ENCODE assay signal across 8 cellular contexts in genomic region chr16:67843343-67843765, GRCh38. TPM values are rescaled to one million over a fixed set of nuclear protein-coding genes. Genes with fewer than 3 reads are reported as not detected.
DNase-seq lines count a peak whose midpoint lies in the region; ATAC-seq and TF ChIP-seq lines count a peak whose summit lies in the region.

No MANE protein-coding gene starts in this region.

- POLR2A ChIA-PET in AG04449 (lab: Yijun Ruan, JAX): no interaction called here

- no peaks in the 10 kb centered on the region for H3K36me3 ChIP-seq in brain microvascular endothelial cell (replicated peaks)

- in situ Hi-C loops in brain microvascular endothelial cell (cut with HindIII; ENCODE audit: low pct_ligation_motif_present, low sequenced_read_pairs): no loop called here

- TF ChIP-seq CTCF in AG04449 (IDR thresholded peaks at IDR 0.05; ENCODE audit: insufficient read depth, low read length, missing control alignments): no peak
- no peak for TF ChIP-seq CTCF in HFFc6 (IDR thresholded peaks at IDR 0.05)
- no peak for TF ChIP-seq CTCF in brain microvascular endothelial cell (IDR thresholded peaks at IDR 0.05; ENCODE audit: low read depth, low read length, missing control alignments)
- TF ChIP-seq CTCF in mesothelial cell of epicardium (IDR thresholded peaks at IDR 0.05; ENCODE audit: unreplicated experiment): no peak

- H3K4me3 ChIP-seq in AG04449 (ENCODE audit: low read depth, low read length) (peak overlapping the region; percentile 97), brain microvascular endothelial cell (ENCODE audit: low read depth, low read length) (peak overlapping the region; percentile 95)

- CTCF ChIA-PET in AG04449 (lab: Yijun Ruan, JAX): interaction anchor here (1.1 to 4.3 kb wide), 7 partner anchors 9 to 85 kb away, joined by 3 to 21 read pairs (median 6); partner anchors contain the start of gene NRN1L

- peak overlapping the region; percentile 96 for H3K27ac ChIP-seq in brain microvascular endothelial cell

- H3K27me3 ChIP-seq in brain microvascular endothelial cell (replicated peaks): no peaks in the 10 kb centered on the region

- H3K27me3 Mint-ChIP-seq in HFFc6 (ENCODE audit: insufficient read depth): no peaks in the 10 kb centered on the region; the same call in 1 of the 2 replicates
- no peaks in the 10 kb centered on the region for H3K27me3 Mint-ChIP-seq in mesothelial cell of epicardium (ENCODE audit: low read depth)

- H3K4me1 Mint-ChIP-seq in HFFc6 (ENCODE audit: low read depth) (peaks cover 51% of the 10 kb centered on the region), mesothelial cell of epicardium (peaks cover 47% of the 10 kb centered on the region)

- peak overlapping the region; percentile 89 for H3K4me3 Mint-ChIP-seq in HFFc6
- peak overlapping the region; percentile 96 for H3K4me3 Mint-ChIP-seq in mesothelial cell of epicardium

- peak overlapping the region; percentile 81 for H3K27ac Mint-ChIP-seq in HFFc6
- H3K27ac Mint-ChIP-seq in mesothelial cell of epicardium: peak overlapping the region; percentile 95

- DNase-seq in AG04449 (ENCODE audit: low read depth, low spot score): no peak
- peak; percentile 21 for DNase-seq in HFFc6
- DNase-seq in brain microvascular endothelial cell: no peak
- DNase-seq in mesothelial cell of epicardium (ENCODE audit: low spot score in 2 of 2, unreplicated experiment in 2 of 2): no peak
- no peak for DNase-seq in NCI-H748 (lab: John Stamatoyannopoulos, UW; ENCODE audit: unreplicated experiment)
- no peak for DNase-seq in NCI-H1092 (lab: John Stamatoyannopoulos, UW)
- DNase-seq in medulla oblongata (ENCODE audit: extremely low spot score): no peak

- H3K9me3 Mint-ChIP-seq in HFFc6: no peaks in the 10 kb centered on the region
- H3K9me3 Mint-ChIP-seq in mesothelial cell of epicardium: no peaks in the 10 kb centered on the region

- H3K36me3 Mint-ChIP-seq in HFFc6 (ENCODE audit: low read depth) (0 out of 2 replicates have a peak, but pooled peaks cover 6% of the 10 kb centered on the region), mesothelial cell of epicardium (no peaks in the 10 kb centered on the region)

- ATAC-seq in HG02763 (IDR thresholded peaks at IDR 0.05; ENCODE audit: unreplicated experiment): no peak

RNA-seq across cellular contexts. Expression of gene THAP11, which starts 1.2 kb away (rescaled TPM):
- total RNA-seq in HFFc6 (2021; fragmentation: NEBNext Ultra II Directional; extraction: Animal tissue kit (Norgen Biotek cat#: 25700)): 10 to 100 TPM; 15.1 to 18.6 (median 16.2) TPM
- 27.6 to 28.6 TPM (median 28.1 TPM) in 3 replicates for total RNA-seq in mesothelial cell of epicardium

RNA-seq across cellular contexts. Expression of gene NUTF2, which starts 3.4 kb away (rescaled TPM):
- 100 to 1,000 TPM; 182 to 195 (median 185) TPM for total RNA-seq in HFFc6 (2021; fragmentation: NEBNext Ultra II Directional; extraction: Animal tissue kit (Norgen Biotek cat#: 25700))
- 130 to 141 TPM (median 132 TPM) in 3 replicates for total RNA-seq in mesothelial cell of epicardium

RNA-seq across cellular contexts. Expression of gene CENPT, which starts 4.1 kb away (rescaled TPM):
- 10 to 100 TPM; 51.2 to 64.2 (median 59.7) TPM for total RNA-seq in HFFc6 (2021; fragmentation: NEBNext Ultra II Directional; extraction: Animal tissue kit (Norgen Biotek cat#: 25700))
- total RNA-seq in mesothelial cell of epicardium: 71.5 to 73.8 TPM (median 73.8 TPM) in 3 replicates

RNA-seq across cellular contexts. Expression of gene EDC4, which starts 29.5 kb away (rescaled TPM):
- total RNA-seq in HFFc6 (2021; fragmentation: NEBNext Ultra II Directional; extraction: Animal tissue kit (Norgen Biotek cat#: 25700)): 10 to 100 TPM; 60.2 to 81.0 (median 63.6) TPM
- 71.7 to 83.4 TPM (median 80.2 TPM) in 3 replicates for total RNA-seq in mesothelial cell of epicardium

RNA-seq across cellular contexts. Expression of gene TSNAXIP1, which starts 36.7 kb away (rescaled TPM):
- total RNA-seq in HFFc6 (2021; fragmentation: NEBNext Ultra II Directional; extraction: Animal tissue kit (Norgen Biotek cat#: 25700)): 1 to 10 TPM in 2 of 6 experiments, under 1 TPM in 4; 0.23 to 1.3 (median 0.79) TPM
- 4.4 to 4.8 TPM (median 4.4 TPM) in 3 replicates for total RNA-seq in mesothelial cell of epicardium
